37 cellular contexts compared by ENCODE assay signal in the genomic region with DNA sequence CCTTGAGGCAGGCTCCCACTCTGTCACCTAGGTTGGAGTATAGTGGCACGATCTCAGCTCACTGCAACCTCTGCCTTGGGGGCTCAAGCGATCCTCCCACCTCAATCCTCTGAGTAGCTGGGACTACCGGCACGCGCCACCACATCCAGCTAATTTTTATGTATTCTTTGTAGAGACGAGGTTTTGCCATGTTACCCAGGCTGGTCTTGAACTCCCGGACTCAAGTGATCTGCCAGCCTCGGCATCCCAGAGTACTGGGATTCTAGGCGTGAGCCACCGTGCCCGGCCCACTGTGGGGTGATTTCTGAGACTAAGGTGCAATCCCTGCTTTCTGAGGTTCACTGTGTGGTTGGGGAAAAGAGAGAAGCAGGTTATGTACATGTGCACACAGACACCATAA. TPM values are rescaled to one million over a fixed set of nuclear protein-coding genes. Genes with fewer than 3 reads are reported as not detected.
"Had no signal": no experiment of that assay in that cellular context is flagged by ENCODE, and none has a peak within 500 bp of the region (broad histone marks: within the 10 kb centered on the region; RNA-seq: fewer than 3 reads in every experiment).

No MANE protein-coding gene starts in this region.

- DNase-seq: activated B cell treated with CpG ODN at 0.5 μM for 24 hours; activated CD4-positive, alpha-beta memory T cell treated with anti-CD3 and anti-CD28 coated beads for 36 hours; activated CD4-positive, alpha-beta T cell treated with anti-CD3 and anti-CD28 coated beads for 4 hours; activated CD4-positive, alpha-beta T cell treated with anti-CD3 and anti-CD28 coated beads, Interleukin-2, amount 50 U/mL, for 1 hour; activated CD4-positive, CD25-positive, alpha-beta regulatory T cell treated with anti-CD3 and anti-CD28 coated beads, Interleukin-2, amount 50 U/mL, for 72 hours; activated CD8-positive, alpha-beta memory T cell treated with anti-CD3 and anti-CD28 coated beads, Interleukin-2, amount 50 U/mL, for 4 hours; activated gamma-delta T cell treated with Interleukin-2 at 50 U/mL for 16 hours; activated naive CD4-positive, alpha-beta T cell treated with anti-CD3 and anti-CD28 coated beads for 36 hours; activated T-cell treated with anti-CD3 and anti-CD28 coated beads for 4 hours; activated T-cell treated with anti-CD3 and anti-CD28 coated beads, Interleukin-2, amount 50 U/mL, for 4 hours; adrenal gland; central memory CD4-positive, alpha-beta T cell; Karpas-422; MG63; NCI-H1048; NCI-H1105 treated with DMSO at 0.1 percent for 48 hours; NCI-H1436; NCI-H1694; NCI-H1930; NCI-H2081 treated with DMSO at 0.1 percent for 48 hours; NCI-H345; NCI-H526; NCI-H748 treated with DMSO at 0.1 percent for 48 hours; NK-92 treated with Interleukin-12 subunit alpha and Interleukin-12 subunit beta, amount 100 ng/mL, for 24 hours; PC-3; RPMI8226; SIG-M5; T-cell; T-helper 17 cell had no signal

- H3K27ac ChIP-seq: adrenal gland, Peyer's patch, VCaP had no signal

- H3K9me3 ChIP-seq: adrenal gland, MG63, Peyer's patch had no signal

- H3K4me3 ChIP-seq: adrenal gland, MG63, Peyer's patch had no signal

- FAIRE-seq: bronchial epithelial cell had no signal

- ATAC-seq: activated naive CD4-positive, alpha-beta T cell treated with anti-CD3 and anti-CD28 coated beads, Interleukin-2, amount 50 U/mL, for 72 hours; activated T-cell treated with anti-CD3 and anti-CD28 coated beads, Interleukin-2, amount 50 U/mL, for 4 hours; PC-3; SK-N-SH treated with all-trans-retinoic acid at 6 μM for 48 hours; T-cell; T-helper 17 cell had no signal

- H3K4me1 ChIP-seq: Peyer's patch had no signal

- H3K27me3 ChIP-seq: adrenal gland, MG63, Peyer's patch had no signal

- H3K36me3 ChIP-seq: adrenal gland, MG63, Peyer's patch had no signal

RNA-seq across cellular contexts. Expression of gene SLC12A3, which starts 12.0 kb away (rescaled TPM):
- total RNA-seq: activated CD4-positive, alpha-beta memory T cell treated with anti-CD3 and anti-CD28 coated beads for 36 hours; activated naive CD4-positive, alpha-beta T cell treated with anti-CD3 and anti-CD28 coated beads for 36 hours; activated naive CD4-positive, alpha-beta T cell treated with anti-CD3 and anti-CD28 coated beads, Interleukin-2, amount 50 U/mL, for 72 hours; activated T-cell treated with anti-CD3 and anti-CD28 coated beads, Interleukin-2, amount 50 U/mL, for 4 hours; activated T-helper 1 cell treated with anti-CD3 and anti-CD28 coated beads, Interleukin-12 subunit alpha, Interleukin-12 subunit beta, Interleukin-2, Interleukin-4 antibody, amounts not matched to agents 30 ng/mL and 10 ng/mL and 1 ng/mL, durations not matched to agents 14 hours and 24 hours and 36 hours; adrenal gland; bronchial epithelial cell; NCI-H460; PC-3; Peyer's patch; SK-MEL-5; T-helper 17 cell had no signal
